ENCODE assay signal across 8 cellular contexts in genomic region chr3:31531465-31531991, GRCh38. TPM values are rescaled to one million over a fixed set of nuclear protein-coding genes. Genes with fewer than 3 reads are reported as not detected.
A peak's percentile ranks its signal among the peaks of the same experiment; 100 is the strongest.
DNase-seq lines count a peak whose midpoint lies in the region; ATAC-seq and TF ChIP-seq lines count a peak whose summit lies in the region.

No MANE protein-coding gene starts in this region.

- POLR2A ChIA-PET in naive thymus-derived CD4-positive, alpha-beta T cell (lab: Charles Lee) = interaction anchor here (0.7 to 4.6 kb wide), 17 partner anchors 9 to 873 kb away, joined by 3 to 114 read pairs (median 7); no protein-coding TSS in a partner anchor

- H3K36me3 ChIP-seq in GM06990 (ENCODE audit: control insufficient read depth, insufficient read depth, low read length) = no peaks in the 10 kb centered on the region
- peaks cover 0 to 15% (median 0%) of the 10 kb centered on the region in 3 experiments for H3K36me3 ChIP-seq in naive thymus-derived CD4-positive, alpha-beta T cell (ENCODE audit: control insufficient read depth in 2 of 3, insufficient read depth in 3 of 3, low read length in 3 of 3)

- H3K27ac Mint-ChIP-seq in chondrocyte (ENCODE audit: unreplicated experiment) = peak overlapping the region; percentile 99
- peak overlapping the region; percentile 95 to 99 (median 98) for H3K27ac Mint-ChIP-seq in naive thymus-derived CD4-positive, alpha-beta T cell

- intact Hi-C loops in naive thymus-derived CD4-positive, alpha-beta T cell (cut with micrococcal nuclease) = loop anchor here (1.0 to 10.0 kb wide), 14 partner anchors 9 to 1911 kb away; partner anchors contain the start of genes CMTM8 (in 2 of the 2), TGFBR2 (in 2 of the 2), CRTAP (in 1 of the 2) and UBP1 (in 1 of the 2)

- H3K27ac ChIP-seq in naive thymus-derived CD4-positive, alpha-beta T cell (ENCODE audit: low read depth, low read length) = peak overlapping the region; percentile 94

- H3K27me3 ChIP-seq in GM06990 (replicated peaks; ENCODE audit: control insufficient read depth, insufficient read depth, low read length) = no peaks in the 10 kb centered on the region
- H3K27me3 ChIP-seq in naive thymus-derived CD4-positive, alpha-beta T cell (ENCODE audit: control insufficient read depth in 2 of 2, insufficient read depth in 2 of 2, low read length in 2 of 2) = no peaks in the 10 kb centered on the region

- CTCF ChIA-PET in naive thymus-derived CD4-positive, alpha-beta T cell (lab: Charles Lee) = interaction anchor here (0.7 to 4.0 kb wide), 7 partner anchors 9 to 305 kb away, joined by 3 to 16 read pairs (median 4); no protein-coding TSS in a partner anchor

- TF ChIP-seq POLR2A in NB4 (IDR thresholded peaks at IDR 0.05; ENCODE audit: extremely low read depth, insufficient read length) = no peak

- DNase-seq in GM06990 (ENCODE audit: extremely low read depth, insufficient read length) (no peak), NB4 (ENCODE audit: low read depth) (no peak), chondrocyte (ENCODE audit: low spot score) (no peak), AG20443 (ENCODE audit: low spot score) (no peak), iPS-NIHi7 (ENCODE audit: extremely low spot score) (no peak)
- DNase-seq in naive thymus-derived CD4-positive, alpha-beta T cell = peak in 1 of 9 donors; percentile 84

- H3K9me3 Mint-ChIP-seq in chondrocyte (ENCODE audit: low read depth) = no peaks in the 10 kb centered on the region
- peaks cover 0 to 6% (median 0%) of the 10 kb centered on the region in 11 donors for H3K9me3 Mint-ChIP-seq in naive thymus-derived CD4-positive, alpha-beta T cell

- H3K9me3 ChIP-seq in naive thymus-derived CD4-positive, alpha-beta T cell (ENCODE audit: control insufficient read depth in 2 of 3, low read length in 3 of 3) = no peaks in the 10 kb centered on the region

- no peaks in the 10 kb centered on the region for H3K36me3 Mint-ChIP-seq in chondrocyte (ENCODE audit: low read depth)
- H3K36me3 Mint-ChIP-seq in naive thymus-derived CD4-positive, alpha-beta T cell = peaks cover 0 to 10% (median 0%) of the 10 kb centered on the region in 5 donors

- H3K4me3 ChIP-seq in GM06990 (replicated peaks; ENCODE audit: low read depth, low read length) (peak overlapping the region; percentile 76), NB4 (ENCODE audit: low read depth, low read length) (peak overlapping the region; percentile 98)
- peak overlapping the region; percentile 76 for H3K4me3 ChIP-seq in naive thymus-derived CD4-positive, alpha-beta T cell (ENCODE audit: low read length)

- H3K4me1 Mint-ChIP-seq in chondrocyte (ENCODE audit: low read depth) = peaks cover 22% of the 10 kb centered on the region
- peaks cover 0 to 20% (median 13%) of the 10 kb centered on the region in 7 donors for H3K4me1 Mint-ChIP-seq in naive thymus-derived CD4-positive, alpha-beta T cell

- peaks cover 0 to 25% of the 10 kb centered on the region in 2 donors for H3K4me1 ChIP-seq in naive thymus-derived CD4-positive, alpha-beta T cell (ENCODE audit: control insufficient read depth in 2 of 2, insufficient read depth in 2 of 2, low read length in 2 of 2)

- peak overlapping the region; percentile 92 for H3K4me3 Mint-ChIP-seq in chondrocyte (ENCODE audit: unreplicated experiment)
- peak overlapping the region in 7 of 10 donors; percentile 96 to 100 (median 98) for H3K4me3 Mint-ChIP-seq in naive thymus-derived CD4-positive, alpha-beta T cell

- no peaks in the 10 kb centered on the region for H3K27me3 Mint-ChIP-seq in chondrocyte (ENCODE audit: low read depth)
- H3K27me3 Mint-ChIP-seq in naive thymus-derived CD4-positive, alpha-beta T cell = no peaks in the 10 kb centered on the region

- TF ChIP-seq CTCF in GM06990 (IDR thresholded peaks at IDR 0.05; ENCODE audit: insufficient read depth, low read length, poor library complexity, severe bottlenecking) = peak; percentile 26
- TF ChIP-seq CTCF in NB4 (IDR thresholded peaks at IDR 0.05; ENCODE audit: low read depth, low read length) = no peak
- peak; percentile 70 for TF ChIP-seq CTCF in chondrocyte (IDR thresholded peaks at IDR 0.05)

- ATAC-seq in naive thymus-derived CD4-positive, alpha-beta T cell = no peak
- ATAC-seq in GM19397 (IDR thresholded peaks at IDR 0.05; ENCODE audit: unreplicated experiment) (no peak), GM18502 (IDR thresholded peaks at IDR 0.05; ENCODE audit: poor library complexity, unreplicated experiment) (no peak)

RNA-seq across cellular contexts. Expression of gene STT3B, which starts 1.2 kb away (rescaled TPM):
- total RNA-seq in chondrocyte = 113 to 119 TPM (median 118 TPM) in 3 replicates
- total RNA-seq in naive thymus-derived CD4-positive, alpha-beta T cell = 100 to 1,000 TPM; 115 to 149 (median 131) TPM
- polyA plus RNA-seq in naive thymus-derived CD4-positive, alpha-beta T cell = 100 to 1,000 TPM; 109 to 140 TPM
